Comparison of ENCODE assay signal across 34 cellular contexts in the genomic region with DNA sequence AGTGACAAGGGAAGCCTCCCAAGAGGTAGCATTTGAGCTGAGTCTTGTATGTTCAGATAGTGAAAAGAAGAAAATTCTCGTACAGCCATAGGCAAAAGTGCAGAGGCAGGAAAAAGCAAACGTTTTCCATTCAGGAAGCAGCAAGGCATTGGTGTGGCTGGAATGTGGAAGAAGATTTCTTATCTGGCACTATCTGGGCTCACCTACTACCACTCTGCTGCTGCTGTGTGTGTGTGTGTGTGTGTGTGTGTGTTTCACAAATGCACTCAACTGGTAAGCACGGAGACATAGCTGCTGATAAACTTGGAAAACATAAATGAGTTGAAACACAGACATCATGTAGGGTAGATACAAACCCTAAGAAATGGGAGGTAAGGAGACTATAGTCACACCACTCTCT.
"Had no signal": no experiment of that assay in that cellular context is flagged by ENCODE, and none has a peak within 500 bp of the region (broad histone marks: within the 10 kb centered on the region; RNA-seq: fewer than 3 reads in every experiment).

No MANE protein-coding gene starts in this region.

- H3K9me3 ChIP-seq: ascending aorta, Peyer's patch, SJSA1, SK-N-SH had no signal

- H3K4me3 Mint-ChIP-seq: activated CD4-positive, alpha-beta T cell treated with anti-CD3 and anti-CD28 coated beads for 36 hours; activated CD4-positive, alpha-beta T cell treated with anti-CD3 and anti-CD28 coated beads, Interleukin-2, amount 10 ng/mL, durations not matched to agents 7 days and 5 days; activated CD8-positive, alpha-beta T cell treated with anti-CD3 and anti-CD28 coated beads, Interleukin-2, amount 10 ng/mL, durations not matched to agents 7 days and 5 days; activated naive CD4-positive, alpha-beta T cell treated with anti-CD3 and anti-CD28 coated beads, Interleukin-2, amount 50 U/mL, for 24 hours; activated naive CD8-positive, alpha-beta T cell treated with anti-CD3 and anti-CD28 coated beads, Interleukin-2, amount 10 ng/mL, durations not matched to agents 7 days and 5 days; activated T-cell treated with anti-CD3 and anti-CD28 coated beads, Interleukin-2, amount 50 U/mL, for 24 hours; central memory CD8-positive, alpha-beta T cell; T-helper 1 cell treated with Interleukin-12 subunit alpha and Interleukin-12 subunit beta and Interleukin-4 antibody, amounts not matched to agents 30 μg/mL and 1 μg/mL, for 36 hours; T-helper 2 cell treated with Interferon-gamma antibody and Interleukin-4, amounts not matched to agents 5 μg/mL and 100 μg/mL, for 36 hours; WTC11 had no signal

- H3K4me3 ChIP-seq: ascending aorta, cardiac muscle cell, Peyer's patch, SJSA1 had no signal

- H3K9ac ChIP-seq: SK-N-SH had no signal

- DNase-seq: activated CD4-positive, alpha-beta T cell treated with anti-CD3 and anti-CD28 coated beads for 36 hours; activated CD4-positive, alpha-beta T cell treated with anti-CD3 and anti-CD28 coated beads, Interleukin-2, amount 10 ng/mL, durations not matched to agents 7 days and 5 days; activated CD4-positive, alpha-beta T cell treated with anti-CD3 and anti-CD28 coated beads, Interleukin-2, amount 50 U/mL, for 48 hours; activated CD8-positive, alpha-beta T cell treated with anti-CD3 and anti-CD28 coated beads, Interleukin-2, amount 10 ng/mL, durations not matched to agents 7 days and 5 days; activated gamma-delta T cell; activated naive CD4-positive, alpha-beta T cell treated with Interleukin-2 at 50 U/mL for 16 hours; activated naive CD8-positive, alpha-beta T cell treated with anti-CD3 and anti-CD28 coated beads, Interleukin-2, amount 10 ng/mL, durations not matched to agents 7 days and 5 days; activated T-cell treated with anti-CD3 and anti-CD28 coated beads, Interleukin-2, amount 50 U/mL, for 24 hours; amygdala; Karpas-422; NCI-H1105 treated with DMSO at 0.1 percent for 48 hours; NCI-H1436; NCI-H1694; NCI-H1930; NCI-H2081 treated with DMSO at 0.1 percent for 48 hours; NCI-H510A; NCI-H526; NCI-H748 treated with DMSO at 0.1 percent for 48 hours; NK-92 treated with Interleukin-12 subunit alpha and Interleukin-12 subunit beta, amount 100 ng/mL, for 24 hours; PC-3; Peyer's patch; RPMI8226; SHP77 treated with DMSO at 0.1 percent for 48 hours; SK-N-SH had no signal

- H3K27me3 Mint-ChIP-seq: activated CD4-positive, alpha-beta T cell treated with anti-CD3 and anti-CD28 coated beads for 36 hours; activated CD4-positive, alpha-beta T cell treated with anti-CD3 and anti-CD28 coated beads, Interleukin-2, amount 10 ng/mL, durations not matched to agents 7 days and 5 days; activated naive CD4-positive, alpha-beta T cell treated with anti-CD3 and anti-CD28 coated beads, Interleukin-2, amount 50 U/mL, for 24 hours; activated naive CD8-positive, alpha-beta T cell treated with anti-CD3 and anti-CD28 coated beads, Interleukin-2, amount 10 ng/mL, durations not matched to agents 7 days and 5 days; activated T-cell treated with anti-CD3 and anti-CD28 coated beads, Interleukin-2, amount 50 U/mL, for 24 hours; central memory CD8-positive, alpha-beta T cell had no signal

- H3K4me2 ChIP-seq: SK-N-SH had no signal

- H3K27ac ChIP-seq: ascending aorta, cardiac muscle cell, SJSA1 had no signal

- H3K9me3 Mint-ChIP-seq: activated CD4-positive, alpha-beta T cell treated with anti-CD3 and anti-CD28 coated beads, Interleukin-2, amount 10 ng/mL, durations not matched to agents 7 days and 5 days; activated naive CD8-positive, alpha-beta T cell treated with anti-CD3 and anti-CD28 coated beads, Interleukin-2, amount 10 ng/mL, durations not matched to agents 7 days and 5 days; T-helper 1 cell treated with Interleukin-12 subunit alpha and Interleukin-12 subunit beta and Interleukin-4 antibody, amounts not matched to agents 30 μg/mL and 1 μg/mL, for 36 hours; WTC11 had no signal

- H3K36me3 ChIP-seq: ascending aorta, cardiac muscle cell, Peyer's patch, SJSA1 had no signal

- H3K36me3 Mint-ChIP-seq: activated naive CD4-positive, alpha-beta T cell treated with anti-CD3 and anti-CD28 coated beads, Interleukin-2, amount 50 U/mL, for 24 hours; activated naive CD8-positive, alpha-beta T cell treated with anti-CD3 and anti-CD28 coated beads, Interleukin-2, amount 10 ng/mL, durations not matched to agents 7 days and 5 days; WTC11 had no signal

- H3K4me1 Mint-ChIP-seq: activated CD4-positive, alpha-beta T cell treated with anti-CD3 and anti-CD28 coated beads for 36 hours; activated CD4-positive, alpha-beta T cell treated with anti-CD3 and anti-CD28 coated beads, Interleukin-2, amount 10 ng/mL, durations not matched to agents 7 days and 5 days; activated naive CD4-positive, alpha-beta T cell treated with anti-CD3 and anti-CD28 coated beads, Interleukin-2, amount 50 U/mL, for 24 hours; activated naive CD8-positive, alpha-beta T cell treated with anti-CD3 and anti-CD28 coated beads, Interleukin-2, amount 10 ng/mL, durations not matched to agents 7 days and 5 days; central memory CD8-positive, alpha-beta T cell; WTC11 had no signal

- H3K27ac Mint-ChIP-seq: activated CD4-positive, alpha-beta T cell treated with anti-CD3 and anti-CD28 coated beads for 36 hours; activated CD4-positive, alpha-beta T cell treated with anti-CD3 and anti-CD28 coated beads, Interleukin-2, amount 10 ng/mL, durations not matched to agents 7 days and 5 days; activated CD8-positive, alpha-beta T cell treated with anti-CD3 and anti-CD28 coated beads, Interleukin-2, amount 10 ng/mL, durations not matched to agents 7 days and 5 days; activated naive CD4-positive, alpha-beta T cell treated with anti-CD3 and anti-CD28 coated beads, Interleukin-2, amount 50 U/mL, for 24 hours; activated naive CD8-positive, alpha-beta T cell treated with anti-CD3 and anti-CD28 coated beads, Interleukin-2, amount 10 ng/mL, durations not matched to agents 7 days and 5 days; activated T-cell treated with anti-CD3 and anti-CD28 coated beads, Interleukin-2, amount 50 U/mL, for 24 hours; activated T-helper 2 cell treated with anti-CD3 and anti-CD28 coated beads, Interferon-gamma antibody, Interleukin-2, Interleukin-4, amounts not matched to agents 10 μg/mL and 5 μg/mL and 100 μg/mL, durations not matched to agents 14 hours and 24 hours and 36 hours; T-helper 1 cell treated with Interleukin-12 subunit alpha and Interleukin-12 subunit beta and Interleukin-4 antibody, amounts not matched to agents 30 μg/mL and 1 μg/mL, for 36 hours; T-helper 2 cell treated with Interferon-gamma antibody and Interleukin-4, amounts not matched to agents 5 μg/mL and 100 μg/mL, for 36 hours; WTC11 had no signal

- H3K9me2 ChIP-seq: SK-N-SH had no signal

- ATAC-seq: activated CD4-positive, alpha-beta T cell treated with anti-CD3 and anti-CD28 coated beads for 36 hours; activated CD4-positive, CD25-positive, alpha-beta regulatory T cell treated with anti-CD3 and anti-CD28 coated beads, Interleukin-2, amount 50 U/mL, for 24 hours; activated CD8-positive, alpha-beta T cell treated with anti-CD3 and anti-CD28 coated beads, Interleukin-2, amount 10 ng/mL, durations not matched to agents 7 days and 5 days; PC-3; WTC11 had no signal

- H3K4me1 ChIP-seq: ascending aorta, Peyer's patch, SJSA1 had no signal

- H3K27me3 ChIP-seq: ascending aorta, cardiac muscle cell, Peyer's patch, SJSA1 had no signal
